15 cellular contexts compared by ENCODE assay signal in the genomic region with DNA sequence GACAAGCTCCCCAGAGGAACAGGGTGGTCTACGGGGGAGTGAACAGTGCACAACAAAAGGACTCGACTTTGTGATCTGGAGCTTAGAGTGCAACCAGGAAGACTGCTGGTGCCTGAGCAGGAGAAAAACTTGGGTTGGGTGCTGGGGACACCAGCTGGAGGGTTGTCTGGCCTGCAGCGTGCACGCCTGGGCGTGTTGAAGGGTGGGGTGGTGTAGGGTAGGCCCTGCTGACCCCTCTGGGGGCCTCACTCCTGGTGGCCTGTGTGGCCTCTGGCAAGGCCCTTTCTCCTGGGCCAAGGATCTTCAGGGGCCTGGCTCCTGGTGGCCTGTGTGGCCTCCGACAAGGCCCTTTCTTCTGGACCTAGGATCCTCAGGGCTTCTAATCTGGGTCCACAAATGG. TPM values are rescaled to one million over a fixed set of nuclear protein-coding genes. Genes with fewer than 3 reads are reported as not detected.
"Had no signal": no experiment of that assay in that cellular context is flagged by ENCODE, and none has a peak within 500 bp of the region (broad histone marks: within the 10 kb centered on the region; RNA-seq: fewer than 3 reads in every experiment).

No MANE protein-coding gene starts in this region.

- H3K4me3 ChIP-seq: esophagus muscularis mucosa, left lung had no signal

- H3K9me3 ChIP-seq: esophagus muscularis mucosa, left lung, neutrophil had no signal

- DNase-seq: activated CD4-positive, alpha-beta T cell treated with anti-CD3 and anti-CD28 coated beads for 4 hours; activated CD8-positive, alpha-beta memory T cell treated with anti-CD3 and anti-CD28 coated beads for 24 hours; activated naive CD4-positive, alpha-beta T cell; hippocampal formation; kidney; left lung; mammary epithelial cell; stimulated activated CD4-positive, alpha-beta T cell treated with anti-CD3 and anti-CD28 coated beads, Interleukin-2, amount 100 ng/mL, for 48 hours; stimulated activated naive B cell treated with anti-CD40 and anti-IgM and Interleukin-4, amounts not matched to agents 10 μg/mL and 1 μg/mL and 100 μg/mL, for 72 hours; substantia nigra; trophoblast cell had no signal

- H3K27ac Mint-ChIP-seq: T-helper 1 cell treated with Interleukin-12 subunit alpha and Interleukin-12 subunit beta and Interleukin-4 antibody, amounts not matched to agents 30 μg/mL and 1 μg/mL, for 36 hours had no signal

- H3K9me3 Mint-ChIP-seq: stimulated activated naive B cell treated with anti-CD40 and anti-IgM and Interleukin-4, amounts not matched to agents 10 μg/mL and 1 μg/mL and 100 μg/mL, for 72 hours; T-helper 1 cell treated with Interleukin-12 subunit alpha and Interleukin-12 subunit beta and Interleukin-4 antibody, amounts not matched to agents 30 μg/mL and 1 μg/mL, for 36 hours had no signal

- H3K27ac ChIP-seq: esophagus muscularis mucosa, left lung, neutrophil had no signal

- H3K4me3 Mint-ChIP-seq: stimulated activated naive B cell treated with anti-CD40 and anti-IgM and Interleukin-4, amounts not matched to agents 10 μg/mL and 1 μg/mL and 100 μg/mL, for 72 hours; T-helper 1 cell treated with Interleukin-12 subunit alpha and Interleukin-12 subunit beta and Interleukin-4 antibody, amounts not matched to agents 30 μg/mL and 1 μg/mL, for 36 hours had no signal

- ATAC-seq: left lung; stimulated activated naive B cell treated with anti-CD40 and anti-IgM and Interleukin-4, amounts not matched to agents 10 μg/mL and 1 μg/mL and 100 μg/mL, for 72 hours had no signal

RNA-seq across cellular contexts. Expression of a gene that starts 4.7 kb away (rescaled TPM):
- polyA plus RNA-seq: mammary epithelial cell had no signal

RNA-seq across cellular contexts. Expression of a gene that starts 44.4 kb away (rescaled TPM):
- total RNA-seq: cardiac septum, esophagus muscularis mucosa, mammary epithelial cell had no signal
- polyA plus RNA-seq: mammary epithelial cell had no signal
